Comparison of ENCODE assay signal across 1 cellular context in the genomic region with DNA sequence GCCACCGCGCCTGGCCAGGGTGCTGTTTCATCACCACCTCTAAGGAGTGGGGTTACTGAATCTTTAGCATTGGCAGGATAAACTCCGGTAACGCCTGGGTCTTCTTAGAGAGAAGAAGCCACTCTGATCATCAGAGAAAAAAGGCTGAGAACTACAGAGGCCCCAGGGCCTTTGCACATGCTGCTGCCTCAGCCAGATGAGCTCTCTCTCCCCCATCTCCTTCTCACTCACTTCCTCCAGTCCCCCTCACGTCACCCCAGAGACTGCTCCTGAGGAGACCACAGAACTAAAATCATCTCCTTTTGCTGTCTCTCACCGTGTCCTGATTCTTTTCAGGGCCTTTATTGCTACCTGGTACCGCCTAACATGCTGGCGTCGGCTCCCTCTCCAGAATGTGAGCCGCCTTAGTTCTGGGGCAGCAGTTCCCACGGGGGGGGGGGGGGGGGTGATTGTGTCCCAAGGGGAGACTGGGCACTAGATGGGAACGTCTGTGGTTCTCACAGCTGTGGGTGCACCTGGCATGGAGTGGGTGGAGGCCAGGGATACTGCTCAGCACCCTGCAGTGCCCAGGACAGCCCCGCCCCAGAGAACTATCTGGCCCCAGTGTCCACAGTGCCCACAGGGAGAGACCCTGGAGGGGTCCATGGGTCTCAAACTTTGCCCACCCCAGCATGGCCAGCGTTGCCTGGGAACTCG.
A peak's percentile ranks its signal among the peaks of the same experiment; 100 is the strongest.
TF ChIP-seq lines count a peak whose summit lies in the region.

No MANE protein-coding gene starts in this region.

TF ChIP-seq in HepG2, 621 proteins besides CTCF, POLR2A, EP300 and RAD21:
- TF ChIP-seq ZMYM3 (CRISPR knock-in tag; IDR thresholded peaks at IDR 0.05) (peak; percentile 40; the same call in 1 of the 2 replicates), JARID2 (CRISPR knock-in tag; IDR thresholded peaks at IDR 0.05; ENCODE audit: insufficient replicate concordance) (no peak)
